ENCODE assay signal across 18 cellular contexts in genomic region chr2:151027147-151027546, GRCh38.
DNase-seq lines count a peak whose midpoint lies in the region; ATAC-seq and TF ChIP-seq lines count a peak whose summit lies in the region.
"Had no signal": no experiment of that assay in that cellular context is flagged by ENCODE, and none has a peak within 500 bp of the region (broad histone marks: within the 10 kb centered on the region; RNA-seq: fewer than 3 reads in every experiment).

No MANE protein-coding gene starts in this region.

- peak; percentile 70 for ATAC-seq in Right ventricle myocardium inferior
- no peak for ATAC-seq in GM18909 (IDR thresholded peaks at IDR 0.05; ENCODE audit: poor library complexity, unreplicated experiment)

- H3K4me3 ChIP-seq in fibroblast of pulmonary artery (replicated peaks; ENCODE audit: low read depth, low read length) (no peak overlapping the region), smooth muscle cell (no peak overlapping the region)

- intact Hi-C loops in Right ventricle myocardium inferior (cut with DNase I) (no loop called here), cardiac septum (cut with DNase I) (no loop called here)

- H3K27ac ChIP-seq in smooth muscle cell (ENCODE audit: low read depth) = no peak overlapping the region
- H3K27ac ChIP-seq: HL-60 had no signal

- H3K9ac ChIP-seq in smooth muscle cell (ENCODE audit: low read depth) = no peak overlapping the region

- no peaks in the 10 kb centered on the region for H3K9me3 ChIP-seq in smooth muscle cell (replicated peaks; ENCODE audit: low read depth)

- no peak for TF ChIP-seq CTCF in fibroblast of pulmonary artery (IDR thresholded peaks at IDR 0.05; ENCODE audit: low read length, missing control alignments)
- no peak for TF ChIP-seq CTCF in smooth muscle cell (IDR thresholded peaks at IDR 0.05; ENCODE audit: borderline replicate concordance, insufficient read depth, poor library complexity, severe bottlenecking)

- H2AFZ ChIP-seq in smooth muscle cell (ENCODE audit: low read depth) = peak overlapping the region; percentile 21

- no peak overlapping the region for H3K4me2 ChIP-seq in smooth muscle cell

- no peaks in the 10 kb centered on the region for H3K4me1 ChIP-seq in smooth muscle cell (ENCODE audit: low read depth)

- 61% methylated on average over 6 of the region's 6 CpGs for WGBS in smooth muscle cell (ENCODE audit: low lambda C conversion rate)

- no peaks in the 10 kb centered on the region for H4K20me1 ChIP-seq in smooth muscle cell (ENCODE audit: low read depth)

- H3K36me3 ChIP-seq in smooth muscle cell (ENCODE audit: low read depth) = no peaks in the 10 kb centered on the region

- no peaks in the 10 kb centered on the region for H3K27me3 ChIP-seq in smooth muscle cell (ENCODE audit: low read depth)

- DNase-seq in Right ventricle myocardium inferior (ENCODE audit: missing footprints) (no peak), cardiac septum (ENCODE audit: low spot score) (no peak), amniotic epithelial cell (ENCODE audit: low read depth) (peak; percentile 21), fibroblast of pulmonary artery (ENCODE audit: low read depth) (peak; percentile 51), smooth muscle cell (lab: John Stamatoyannopoulos, UW; ENCODE audit: unreplicated experiment) (no peak), NCI-H1048 (lab: John Stamatoyannopoulos, UW) (no peak), HUDEP-2 (lab: John Stamatoyannopoulos, UW; ENCODE audit: unreplicated experiment in 76 of 76) (no peak)
- DNase-seq: 8988T, DMS79 treated with DMSO at 0.1 percent for 48 hours, HCEC 1CT, NCI-H1694 treated with DMSO at 0.1 percent for 48 hours, NCI-H2107, NCI-H510A treated with DMSO at 0.1 percent for 48 hours, NCI-H774, OCI-M1, SIG-M5 had no signal

- H3F3A ChIP-seq in smooth muscle cell (ENCODE audit: low read depth) = no peaks in the 10 kb centered on the region

- H3K79me2 ChIP-seq in smooth muscle cell (ENCODE audit: low read depth) = no peaks in the 10 kb centered on the region

Comparison
In these comparisons a context has a peak if more than half of its experiments do, and no peak if none do; other contexts are left out.
1. DNase-seq: peak in amniotic epithelial cell (single experiment) and fibroblast of pulmonary artery (single experiment); none in Right ventricle myocardium inferior (single experiment), cardiac septum (single experiment), smooth muscle cell (single experiment), NCI-H1048 (single experiment) and HUDEP-2 (0 of 76).